9 cellular contexts compared by ENCODE assay signal in genomic region chr2:148022351-148022750, GRCh38. TPM values are rescaled to one million over a fixed set of nuclear protein-coding genes. Genes with fewer than 3 reads are reported as not detected.
A peak's percentile ranks its signal among the peaks of the same experiment; 100 is the strongest.
DNase-seq lines count a peak whose midpoint lies in the region; ATAC-seq and TF ChIP-seq lines count a peak whose summit lies in the region.
"Had no signal": no experiment of that assay in that cellular context is flagged by ENCODE, and none has a peak within 500 bp of the region (broad histone marks: within the 10 kb centered on the region; RNA-seq: fewer than 3 reads in every experiment).

No MANE protein-coding gene starts in this region.

- TF ChIP-seq POLR2A in lower leg skin (IDR thresholded peaks at IDR 0.05), result no peak

- no peak for ATAC-seq in activated CD4-positive, alpha-beta T cell treated with anti-CD3 and anti-CD28 coated beads for 36 hours
- no peak for ATAC-seq in activated CD8-positive, alpha-beta T cell treated with anti-CD3 and anti-CD28 coated beads, Interleukin-2, amount 10 ng/mL, durations not matched to agents 7 days and 5 days
- no peak for ATAC-seq in stimulated activated naive B cell treated with anti-CD40 and anti-IgM and Interleukin-4, amounts not matched to agents 10 μg/mL and 1 μg/mL and 100 μg/mL, for 72 hours (replicated peaks)

- POLR2A ChIA-PET in activated CD4-positive, alpha-beta T cell treated with anti-CD3 and anti-CD28 coated beads for 36 hours (lab: Charles Lee), result no interaction called here
- POLR2A ChIA-PET in activated CD8-positive, alpha-beta T cell treated with anti-CD3 and anti-CD28 coated beads, Interleukin-2, amount 10 ng/mL, durations not matched to agents 7 days and 5 days (lab: Charles Lee), result interaction anchor here (1.0 to 2.0 kb wide), 2 partner anchors 11 to 30 kb away, joined by 3 to 10 read pairs; no protein-coding TSS in a partner anchor

- no peak overlapping the region for H3K4me3 ChIP-seq in lower leg skin (ENCODE audit: low read depth, poor library complexity, severe bottlenecking)

- peak overlapping the region; percentile 98 for H3K27ac Mint-ChIP-seq in activated CD4-positive, alpha-beta T cell treated with anti-CD3 and anti-CD28 coated beads for 36 hours
- H3K27ac Mint-ChIP-seq in activated CD8-positive, alpha-beta T cell treated with anti-CD3 and anti-CD28 coated beads, Interleukin-2, amount 10 ng/mL, durations not matched to agents 7 days and 5 days, result peak overlapping the region; percentile 95
- peak overlapping the region; percentile 99 for H3K27ac Mint-ChIP-seq in glutamatergic neuron (ENCODE audit: unreplicated experiment)
- peak overlapping the region; percentile 95 for H3K27ac Mint-ChIP-seq in stimulated activated naive B cell treated with anti-CD40 and anti-IgM and Interleukin-4, amounts not matched to agents 10 μg/mL and 1 μg/mL and 100 μg/mL, for 72 hours

- no peaks in the 10 kb centered on the region for H3K9me3 Mint-ChIP-seq in activated CD4-positive, alpha-beta T cell treated with anti-CD3 and anti-CD28 coated beads for 36 hours (ENCODE audit: low read depth)
- no peaks in the 10 kb centered on the region for H3K9me3 Mint-ChIP-seq in activated CD8-positive, alpha-beta T cell treated with anti-CD3 and anti-CD28 coated beads, Interleukin-2, amount 10 ng/mL, durations not matched to agents 7 days and 5 days (ENCODE audit: insufficient read depth)
- H3K9me3 Mint-ChIP-seq in glutamatergic neuron (ENCODE audit: unreplicated experiment), result peaks cover 10% of the 10 kb centered on the region
- H3K9me3 Mint-ChIP-seq in stimulated activated naive B cell treated with anti-CD40 and anti-IgM and Interleukin-4, amounts not matched to agents 10 μg/mL and 1 μg/mL and 100 μg/mL, for 72 hours, result no peaks in the 10 kb centered on the region

- CTCF ChIA-PET in activated CD4-positive, alpha-beta T cell treated with anti-CD3 and anti-CD28 coated beads for 36 hours (lab: Charles Lee), result interaction anchor here (1.1 to 1.9 kb wide), 5 partner anchors 8 to 486 kb away, joined by 3 to 8 read pairs (median 4); no protein-coding TSS in a partner anchor
- CTCF ChIA-PET in activated CD8-positive, alpha-beta T cell treated with anti-CD3 and anti-CD28 coated beads, Interleukin-2, amount 10 ng/mL, durations not matched to agents 7 days and 5 days (lab: Charles Lee), result interaction anchor here (1.3 to 2.1 kb wide), 2 partner anchors 11 to 487 kb away, joined by 3 to 9 read pairs; no protein-coding TSS in a partner anchor

- peaks cover 46% of the 10 kb centered on the region for H3K4me1 Mint-ChIP-seq in activated CD4-positive, alpha-beta T cell treated with anti-CD3 and anti-CD28 coated beads for 36 hours
- peaks cover 47% of the 10 kb centered on the region for H3K4me1 Mint-ChIP-seq in activated CD8-positive, alpha-beta T cell treated with anti-CD3 and anti-CD28 coated beads, Interleukin-2, amount 10 ng/mL, durations not matched to agents 7 days and 5 days (ENCODE audit: low read depth)
- H3K4me1 Mint-ChIP-seq in glutamatergic neuron (ENCODE audit: low read depth, unreplicated experiment), result peaks cover 17% of the 10 kb centered on the region
- peaks cover 21 to 53% of the 10 kb centered on the region in 2 donors for H3K4me1 Mint-ChIP-seq in stimulated activated naive B cell treated with anti-CD40 and anti-IgM and Interleukin-4, amounts not matched to agents 10 μg/mL and 1 μg/mL and 100 μg/mL, for 72 hours

- peak overlapping the region; percentile 95 for H3K4me3 Mint-ChIP-seq in activated CD4-positive, alpha-beta T cell treated with anti-CD3 and anti-CD28 coated beads for 36 hours
- peak overlapping the region; percentile 99 for H3K4me3 Mint-ChIP-seq in activated CD8-positive, alpha-beta T cell treated with anti-CD3 and anti-CD28 coated beads, Interleukin-2, amount 10 ng/mL, durations not matched to agents 7 days and 5 days
- peak overlapping the region; percentile 100 for H3K4me3 Mint-ChIP-seq in glutamatergic neuron (ENCODE audit: unreplicated experiment)
- H3K4me3 Mint-ChIP-seq in stimulated activated naive B cell treated with anti-CD40 and anti-IgM and Interleukin-4, amounts not matched to agents 10 μg/mL and 1 μg/mL and 100 μg/mL, for 72 hours, result peak overlapping the region; percentile 95 to 97

- no peaks in the 10 kb centered on the region for H3K27me3 Mint-ChIP-seq in activated CD4-positive, alpha-beta T cell treated with anti-CD3 and anti-CD28 coated beads for 36 hours
- H3K27me3 Mint-ChIP-seq in activated CD8-positive, alpha-beta T cell treated with anti-CD3 and anti-CD28 coated beads, Interleukin-2, amount 10 ng/mL, durations not matched to agents 7 days and 5 days (ENCODE audit: low read depth), result no peaks in the 10 kb centered on the region
- H3K27me3 Mint-ChIP-seq in glutamatergic neuron (ENCODE audit: unreplicated experiment), result peaks cover 11% of the 10 kb centered on the region
- no peaks in the 10 kb centered on the region for H3K27me3 Mint-ChIP-seq in stimulated activated naive B cell treated with anti-CD40 and anti-IgM and Interleukin-4, amounts not matched to agents 10 μg/mL and 1 μg/mL and 100 μg/mL, for 72 hours

- WGBS in lower leg skin, 2 donors, result 17 to 29% methylated on average over 1 of the region's 1 CpG

- peaks cover 9% of the 10 kb centered on the region for H3K36me3 Mint-ChIP-seq in activated CD4-positive, alpha-beta T cell treated with anti-CD3 and anti-CD28 coated beads for 36 hours (ENCODE audit: low read depth)
- H3K36me3 Mint-ChIP-seq in activated CD8-positive, alpha-beta T cell treated with anti-CD3 and anti-CD28 coated beads, Interleukin-2, amount 10 ng/mL, durations not matched to agents 7 days and 5 days (ENCODE audit: low read depth), result peaks cover 3% of the 10 kb centered on the region
- H3K36me3 Mint-ChIP-seq in glutamatergic neuron (ENCODE audit: unreplicated experiment), result no peaks in the 10 kb centered on the region
- peaks cover 5 to 7% of the 10 kb centered on the region in 2 donors for H3K36me3 Mint-ChIP-seq in stimulated activated naive B cell treated with anti-CD40 and anti-IgM and Interleukin-4, amounts not matched to agents 10 μg/mL and 1 μg/mL and 100 μg/mL, for 72 hours

- TF ChIP-seq CTCF in glutamatergic neuron (IDR thresholded peaks at IDR 0.05; ENCODE audit: partially characterized antibody, unreplicated experiment) (no peak), lower leg skin (IDR thresholded peaks at IDR 0.05) (no peak)

- DNase-seq in activated CD4-positive, alpha-beta T cell treated with anti-CD3 and anti-CD28 coated beads for 36 hours, result no peak
- no peak for DNase-seq in activated CD4-positive, alpha-beta T cell treated with anti-CD3 and anti-CD28 coated beads for 48 hours
- DNase-seq in activated CD8-positive, alpha-beta T cell treated with anti-CD3 and anti-CD28 coated beads, Interleukin-2, amount 10 ng/mL, durations not matched to agents 7 days and 5 days, result no peak
- DNase-seq in glutamatergic neuron (no peak), lower leg skin (ENCODE audit: low spot score in 2 of 2) (no peak), AML-193 (lab: John Stamatoyannopoulos, UW) (no peak), SIG-M5 treated with dmso at 0.1 percent for 504 hours (lab: John Stamatoyannopoulos, UW; ENCODE audit: unreplicated experiment) (no peak)
- DNase-seq in stimulated activated naive B cell treated with anti-CD40 and anti-IgM and Interleukin-4, amounts not matched to agents 10 μg/mL and 1 μg/mL and 100 μg/mL, for 72 hours, result no peak
- DNase-seq: NCI-H226 had no signal

- intact Hi-C loops in activated CD4-positive, alpha-beta T cell treated with anti-CD3 and anti-CD28 coated beads for 36 hours (cut with DNase I, micrococcal nuclease), result loop anchor here (5.0 to 10.0 kb wide), 4 partner anchors 180 to 1565 kb away; partner anchors contain the start of genes KIF5C (in 1 of the 2) and MMADHC (in 1 of the 2)
- intact Hi-C loops in lower leg skin (cut with DNase I; ENCODE audit: low total_unique reads), result no loop called here

RNA-seq across cellular contexts. Expression of gene MBD5, which starts 1.5 kb away (rescaled TPM):
- total RNA-seq in activated CD4-positive, alpha-beta T cell treated with anti-CD3 and anti-CD28 coated beads for 36 hours, result 10 to 100 TPM; 20.1 to 26.5 TPM
- total RNA-seq in activated CD8-positive, alpha-beta T cell treated with anti-CD3 and anti-CD28 coated beads, Interleukin-2, amount 10 ng/mL, durations not matched to agents 7 days and 5 days, result 10 to 100 TPM; 27.0 to 31.3 TPM
- total RNA-seq in glutamatergic neuron (ENCODE audit: unreplicated experiment), result 95.4 TPM
- 10 to 100 TPM; 13.5 to 22.3 (median 17.4) TPM for total RNA-seq in lower leg skin

RNA-seq across cellular contexts. Expression of gene ORC4, which starts 1.8 kb away (rescaled TPM):
- 10 to 100 TPM; 41.2 to 41.8 TPM for total RNA-seq in activated CD4-positive, alpha-beta T cell treated with anti-CD3 and anti-CD28 coated beads for 36 hours
- 10 to 100 TPM; 25.2 to 31.5 TPM for total RNA-seq in activated CD8-positive, alpha-beta T cell treated with anti-CD3 and anti-CD28 coated beads, Interleukin-2, amount 10 ng/mL, durations not matched to agents 7 days and 5 days
- total RNA-seq in glutamatergic neuron (ENCODE audit: unreplicated experiment) (72.9 TPM), lower leg skin (10 to 100 TPM; 21.6 to 59.4 (median 38.8) TPM)
